In genomic region chr9:115192280-115192679, GRCh38 we compare ENCODE assay signal across 21 cellular contexts.
DNase-seq lines count a peak whose midpoint lies in the region; ATAC-seq, FAIRE-seq and TF ChIP-seq lines count a peak whose summit lies in the region.
"Had no signal": no experiment of that assay in that cellular context is flagged by ENCODE, and none has a peak within 500 bp of the region (broad histone marks: within the 10 kb centered on the region; RNA-seq: fewer than 3 reads in every experiment).

No MANE protein-coding gene starts in this region.

- no peak overlapping the region for H3K4ac ChIP-seq in H1 (replicated peaks; ENCODE audit: insufficient read length, low read depth, low read length)

- H3K36me3 ChIP-seq in liver (ENCODE audit: control insufficient read depth in 4 of 4, insufficient read depth in 3 of 4, low read depth in 1 of 4, low read length in 3 of 4), result no peaks in the 10 kb centered on the region
- no peaks in the 10 kb centered on the region for H3K36me3 ChIP-seq in HepG2 (replicated peaks in 1 of 2; ENCODE audit: control insufficient read depth in 1 of 2, insufficient read depth in 2 of 2, low read length in 2 of 2)
- H3K36me3 ChIP-seq in H1 (ENCODE audit: control insufficient read depth in 2 of 4, insufficient read depth in 4 of 4, low read length in 3 of 4), result 0 out of 8 replicates have a peak, but pooled peaks cover 0 to 3% (median 0%) of the 10 kb centered on the region in 4 experiments
- H3K36me3 ChIP-seq: left lung, prostate gland had no signal

- no TSS peak for BruUV-seq in HepG2 (replicated peaks; lab: Mats Ljungman, UMichigan)

- H2BK20ac ChIP-seq in H1 (ENCODE audit: low read length), result no peak overlapping the region

- H4K20me1 ChIP-seq in HepG2 (ENCODE audit: insufficient read depth, low read length) (no peaks in the 10 kb centered on the region), H1 (replicated peaks in 1 of 2; ENCODE audit: control insufficient read depth in 1 of 2, insufficient read depth in 2 of 2, low read length in 2 of 2) (no peaks in the 10 kb centered on the region)

- no peak for TF ChIP-seq POLR2A in HepG2 (IDR thresholded peaks at IDR 0.05; ENCODE audit: insufficient read depth in 1 of 2, low read depth in 2 of 2, low read length in 2 of 2)
- no peak for TF ChIP-seq POLR2A in H1 (IDR thresholded peaks at IDR 0.05; ENCODE audit: control extremely low read depth in 1 of 2, low read depth in 2 of 2, low read length in 2 of 2)

- no peak for FAIRE-seq in HepG2 (lab: Jason Lieb, UNC)
- FAIRE-seq in H1 (lab: Jason Lieb, UNC), result no peak
- FAIRE-seq: A549 had no signal

- H3K9me3 ChIP-seq in liver (ENCODE audit: control insufficient read depth in 4 of 4, low read length in 3 of 4), result peaks cover 0 to 4% (median 2%) of the 10 kb centered on the region in 4 donors
- no peaks in the 10 kb centered on the region for H3K9me3 ChIP-seq in HepG2 (ENCODE audit: low read length)
- peaks cover 2 to 6% of the 10 kb centered on the region in 2 experiments; a peak in 3 of 4 replicates for H3K9me3 ChIP-seq in H1 (ENCODE audit: insufficient read depth in 2 of 2, low read depth in 1 of 2, low read length in 1 of 2)
- H3K9me3 ChIP-seq: prostate gland had no signal

- H3K4me1 Mint-ChIP-seq in activated naive CD8-positive, alpha-beta T cell treated with anti-CD3 and anti-CD28 coated beads for 36 hours, result no peaks in the 10 kb centered on the region
- H3K4me1 Mint-ChIP-seq: activated naive CD4-positive, alpha-beta T cell treated with anti-CD3 and anti-CD28 coated beads, Interleukin-2, amount 10 ng/mL, durations not matched to agents 7 days and 5 days; stimulated activated naive CD8-positive, alpha-beta T cell treated with anti-CD3 and anti-CD28 coated beads, Interleukin-15, amount 100 ng/mL, for 72 hours had no signal

- no peak overlapping the region for H2BK120ac ChIP-seq in H1 (replicated peaks; ENCODE audit: low read depth, low read length)

- in situ Hi-C loops in HepG2 (cut with HindIII; ENCODE audit: extremely low pct_ligation_motif_present, low pct_unique_long_range_greater_than_20kb), result no loop called here

- H2BK15ac ChIP-seq in H1 (ENCODE audit: low read length), result no peak overlapping the region

- no peaks in the 10 kb centered on the region; the same call in 1 of the 2 replicates for H3K23me2 ChIP-seq in H1 (ENCODE audit: low read depth, low read length)

- peaks cover 2% of the 10 kb centered on the region for H3K36me3 Mint-ChIP-seq in activated naive CD8-positive, alpha-beta T cell treated with anti-CD3 and anti-CD28 coated beads for 36 hours
- H3K36me3 Mint-ChIP-seq: activated naive CD4-positive, alpha-beta T cell treated with anti-CD3 and anti-CD28 coated beads, Interleukin-2, amount 10 ng/mL, durations not matched to agents 7 days and 5 days; naive B cell had no signal

- H3K79me1 ChIP-seq in H1 (ENCODE audit: low read depth, low read length), result no peaks in the 10 kb centered on the region

- no peak overlapping the region for H2BK5ac ChIP-seq in H1 (ENCODE audit: low read depth, low read length)

- no peak for DNase-seq in HepG2 (ENCODE audit: low spot score)
- DNase-seq in H1 (ENCODE audit: low read depth in 1 of 2, low spot score in 2 of 2), result no peak
- no peak for DNase-seq in activated CD8-positive, alpha-beta memory T cell treated with anti-CD3 and anti-CD28 coated beads, Interleukin-2, amount 50 U/mL, for 48 hours
- no peak for DNase-seq in activated naive CD8-positive, alpha-beta T cell treated with anti-CD3 and anti-CD28 coated beads for 36 hours
- DNase-seq in middle frontal gyrus (ENCODE audit: extremely low spot score, low spot score), result no peak
- no peak for DNase-seq in NCI-H2029 treated with DMSO at 0.1 percent for 48 hours (lab: John Stamatoyannopoulos, UW)
- DNase-seq: activated naive CD4-positive, alpha-beta T cell treated with anti-CD3 and anti-CD28 coated beads, Interleukin-2, amount 10 ng/mL, durations not matched to agents 7 days and 5 days; CD4-positive, alpha-beta T cell; DMS79 treated with DMSO at 0.1 percent for 48 hours; left lung; naive B cell; NCI-H1105 treated with DMSO at 0.1 percent for 48 hours; NCI-H2227 treated with DMSO at 0.1 percent for 48 hours; NK-92 treated with Interleukin-12 subunit alpha and Interleukin-12 subunit beta, amount 100 ng/mL, for 24 hours; SHP77 treated with DMSO at 0.1 percent for 48 hours; stimulated activated naive CD8-positive, alpha-beta T cell treated with anti-CD3 and anti-CD28 coated beads, Interleukin-15, amount 100 ng/mL, for 72 hours had no signal

- H3K9ac ChIP-seq in liver (ENCODE audit: low read depth in 1 of 2, low read length in 2 of 2) (no peak overlapping the region), HepG2 (ENCODE audit: insufficient read depth, low read depth, low read length) (no peak overlapping the region), H1 (replicated peaks in 1 of 4; ENCODE audit: extremely low read depth in 1 of 4, low read depth in 3 of 4, low read length in 3 of 4) (no peak overlapping the region)

- H3K4me2 ChIP-seq in HepG2 (ENCODE audit: low read depth, low read length) (no peak overlapping the region), H1 (ENCODE audit: insufficient read depth in 1 of 2, low read depth in 2 of 2, low read length in 2 of 2) (no peak overlapping the region)
- H3K4me2 ChIP-seq: A549 had no signal

- H3K27ac ChIP-seq in liver (ENCODE audit: low read depth in 1 of 2, low read length in 2 of 2) (no peak overlapping the region), HepG2 (ENCODE audit: extremely low read length, insufficient read depth, low read length) (no peak overlapping the region), H1 (ENCODE audit: low read depth, low read length) (no peak overlapping the region)
- H3K27ac ChIP-seq: A549, left lung, prostate gland had no signal

- peak overlapping the region; percentile 10; the same call in 1 of the 2 replicates for H2BK12ac ChIP-seq in H1 (ENCODE audit: low read depth, low read length)

- peak overlapping the region; percentile 5 for H4K91ac ChIP-seq in H1 (replicated peaks; ENCODE audit: insufficient read length, low read length)

- H3K27me3 Mint-ChIP-seq in activated naive CD8-positive, alpha-beta T cell treated with anti-CD3 and anti-CD28 coated beads for 36 hours, result peaks cover 36% of the 10 kb centered on the region

- TF ChIP-seq RAD21 in liver (IDR thresholded peaks at IDR 0.05) (no peak), HepG2 (CRISPR knock-in tag; IDR thresholded peaks at IDR 0.05) (no peak), H1 (IDR thresholded peaks at IDR 0.05 in 1 of 2, conservative IDR thresholded peaks at IDR 0.05 in 1 of 2; ENCODE audit: low read depth in 2 of 2, low read length in 2 of 2) (no peak)

- POLR2A ChIA-PET in HepG2 (lab: Yijun Ruan, JAX) (no interaction called here), H1 (lab: Charles Lee; ENCODE audit: partially characterized antibody) (no interaction called here)

- H2AK5ac ChIP-seq in H1 (ENCODE audit: low read depth, low read length), result no peak overlapping the region

- ATAC-seq in HepG2 (no peak), HG03103 (IDR thresholded peaks at IDR 0.05; ENCODE audit: low read depth, unreplicated experiment) (peak; percentile 38)
- ATAC-seq: A549; HCT116; left lung; stimulated activated naive CD8-positive, alpha-beta T cell treated with anti-CD3 and anti-CD28 coated beads, Interleukin-15, amount 100 ng/mL, for 72 hours had no signal

- H3K23ac ChIP-seq in H1 (ENCODE audit: insufficient read length), result no peak overlapping the region

- no peak overlapping the region for H3K18ac ChIP-seq in H1 (ENCODE audit: extremely low read depth, low read length)

- no peak overlapping the region for H4K8ac ChIP-seq in H1 (ENCODE audit: extremely low read depth, insufficient read depth, low read length)

- H3K4me3 ChIP-seq in liver (ENCODE audit: low read depth in 1 of 3, low read length in 3 of 3) (no peak overlapping the region), HepG2 (replicated peaks in 1 of 3; ENCODE audit: insufficient read depth in 1 of 3, low read depth in 2 of 3, low read length in 3 of 3) (no peak overlapping the region), H1 (ENCODE audit: extremely low read depth in 1 of 4, insufficient read depth in 2 of 4, low read depth in 3 of 4, low read length in 4 of 4) (no peak overlapping the region)
- H3K4me3 ChIP-seq: A549, left lung, prostate gland had no signal

- CTCF ChIA-PET in HepG2 (lab: Yijun Ruan, JAX; ENCODE audit: low intra/inter-chr PET ratio, low total read pairs), result no interaction called here
- CTCF ChIA-PET in H1 (lab: Charles Lee; ENCODE audit: partially characterized antibody), result interaction anchor here (1.3 to 1.6 kb wide), 2 partner anchors 9 to 11 kb away, joined by 3 read pairs; no protein-coding TSS in a partner anchor

- no peak overlapping the region for H3K4me3 Mint-ChIP-seq in activated naive CD8-positive, alpha-beta T cell treated with anti-CD3 and anti-CD28 coated beads for 36 hours
- H3K4me3 Mint-ChIP-seq: activated naive CD4-positive, alpha-beta T cell treated with anti-CD3 and anti-CD28 coated beads, Interleukin-2, amount 10 ng/mL, durations not matched to agents 7 days and 5 days; CD4-positive, alpha-beta T cell; naive B cell; stimulated activated naive CD8-positive, alpha-beta T cell treated with anti-CD3 and anti-CD28 coated beads, Interleukin-15, amount 100 ng/mL, for 72 hours had no signal

- TF ChIP-seq CTCF in liver (IDR thresholded peaks at IDR 0.05; ENCODE audit: low read depth, low read length, missing input control) (no peak), HepG2 (CRISPR knock-in tag; IDR thresholded peaks at IDR 0.05) (no peak), H1 (IDR thresholded peaks at IDR 0.05; ENCODE audit: control extremely low read depth in 1 of 3, insufficient read depth in 1 of 3, low read depth in 1 of 3, low read length in 3 of 3) (no peak)

- WGBS in liver, result 47% methylated on average over 3 of the region's 3 CpGs
- WGBS in HepG2 (ENCODE audit: low lambda C conversion rate), result under 1% methylated on average over 3 of the region's 3 CpGs
- WGBS in H1 (ENCODE audit: extremely low coverage in 1 of 2, insufficient coverage in 1 of 2, insufficient read length in 1 of 2, insufficient replicate concordance in 2 of 2, low coverage in 1 of 2, low lambda C conversion rate in 2 of 2, missing lambda C conversion rate in 1 of 2), 2 experiments, result 88% methylated on average over 3 of the region's 3 CpGs; no CpG with 5 or more reads in 1 of the 2 experiments

- TF ChIP-seq EP300 in HepG2 (IDR thresholded peaks at IDR 0.05; ENCODE audit: low read depth in 2 of 2, low read length in 2 of 2), result no peak
- no peak for TF ChIP-seq EP300 in HepG2 (CRISPR knock-in tag; IDR thresholded peaks at IDR 0.05; ENCODE audit: borderline replicate concordance)
- no peak for TF ChIP-seq EP300 in H1 (IDR thresholded peaks at IDR 0.05; ENCODE audit: borderline replicate concordance in 1 of 2, low read depth in 2 of 2, low read length in 2 of 2)

- H2AFZ ChIP-seq in HepG2 (ENCODE audit: low read length) (no peak overlapping the region), H1 (ENCODE audit: low read length) (no peak overlapping the region)

- H3K27me3 ChIP-seq in liver (ENCODE audit: control insufficient read depth in 4 of 4, insufficient read depth in 4 of 4, low read length in 3 of 4), result no peaks in the 10 kb centered on the region
- H3K27me3 ChIP-seq in HepG2 (ENCODE audit: control insufficient read depth in 1 of 2, insufficient read depth in 2 of 2, low read length in 2 of 2), result no peaks in the 10 kb centered on the region
- H3K27me3 ChIP-seq in H1 (replicated peaks in 1 of 4; ENCODE audit: control insufficient read depth in 3 of 4, extremely low read depth in 1 of 4, insufficient read depth in 3 of 4, low read length in 3 of 4), result no peaks in the 10 kb centered on the region; a peak in 1 of 7 replicates
- H3K27me3 ChIP-seq: left lung had no signal

- H3K14ac ChIP-seq in H1 (ENCODE audit: insufficient read length), result no peak overlapping the region

- no peak overlapping the region for H4K5ac ChIP-seq in H1 (ENCODE audit: insufficient read length, low read depth, low read length)

- no peaks in the 10 kb centered on the region for H3K79me2 ChIP-seq in HepG2 (ENCODE audit: insufficient read depth, low read length)
- no peaks in the 10 kb centered on the region for H3K79me2 ChIP-seq in H1 (ENCODE audit: control insufficient read depth in 1 of 2, insufficient read depth in 2 of 2, low read length in 2 of 2)

- H3K27ac Mint-ChIP-seq in activated naive CD8-positive, alpha-beta T cell treated with anti-CD3 and anti-CD28 coated beads for 36 hours, result no peak overlapping the region
- H3K27ac Mint-ChIP-seq: activated naive CD4-positive, alpha-beta T cell treated with anti-CD3 and anti-CD28 coated beads, Interleukin-2, amount 10 ng/mL, durations not matched to agents 7 days and 5 days; CD4-positive, alpha-beta T cell; stimulated activated naive CD8-positive, alpha-beta T cell treated with anti-CD3 and anti-CD28 coated beads, Interleukin-15, amount 100 ng/mL, for 72 hours had no signal

- intact Hi-C loops in HepG2 (cut with micrococcal nuclease; ENCODE audit: unreplicated experiment), result no loop called here

- H3K56ac ChIP-seq in H1 (replicated peaks; ENCODE audit: insufficient read length, low read depth, low read length), result no peak overlapping the region

- H3K4me1 ChIP-seq in liver (ENCODE audit: control insufficient read depth in 4 of 4, insufficient read depth in 4 of 4, low read length in 3 of 4), result no peaks in the 10 kb centered on the region
- H3K4me1 ChIP-seq in HepG2 (ENCODE audit: insufficient read depth, low read length), result no peaks in the 10 kb centered on the region
- peaks cover 0 to 9% (median 4%) of the 10 kb centered on the region in 4 experiments; a peak in 3 of 7 replicates for H3K4me1 ChIP-seq in H1 (replicated peaks in 1 of 4; ENCODE audit: control insufficient read depth in 3 of 4, insufficient read depth in 4 of 4, low read length in 3 of 4)
- H3K4me1 ChIP-seq: A549, prostate gland had no signal

- H3K9me3 Mint-ChIP-seq in activated naive CD8-positive, alpha-beta T cell treated with anti-CD3 and anti-CD28 coated beads for 36 hours, result peaks cover 5% of the 10 kb centered on the region
- H3K9me3 Mint-ChIP-seq: activated naive CD4-positive, alpha-beta T cell treated with anti-CD3 and anti-CD28 coated beads, Interleukin-2, amount 10 ng/mL, durations not matched to agents 7 days and 5 days; CD4-positive, alpha-beta T cell; stimulated activated naive CD8-positive, alpha-beta T cell treated with anti-CD3 and anti-CD28 coated beads, Interleukin-15, amount 100 ng/mL, for 72 hours had no signal
